17 cellular contexts compared by ENCODE assay signal in the genomic region with DNA sequence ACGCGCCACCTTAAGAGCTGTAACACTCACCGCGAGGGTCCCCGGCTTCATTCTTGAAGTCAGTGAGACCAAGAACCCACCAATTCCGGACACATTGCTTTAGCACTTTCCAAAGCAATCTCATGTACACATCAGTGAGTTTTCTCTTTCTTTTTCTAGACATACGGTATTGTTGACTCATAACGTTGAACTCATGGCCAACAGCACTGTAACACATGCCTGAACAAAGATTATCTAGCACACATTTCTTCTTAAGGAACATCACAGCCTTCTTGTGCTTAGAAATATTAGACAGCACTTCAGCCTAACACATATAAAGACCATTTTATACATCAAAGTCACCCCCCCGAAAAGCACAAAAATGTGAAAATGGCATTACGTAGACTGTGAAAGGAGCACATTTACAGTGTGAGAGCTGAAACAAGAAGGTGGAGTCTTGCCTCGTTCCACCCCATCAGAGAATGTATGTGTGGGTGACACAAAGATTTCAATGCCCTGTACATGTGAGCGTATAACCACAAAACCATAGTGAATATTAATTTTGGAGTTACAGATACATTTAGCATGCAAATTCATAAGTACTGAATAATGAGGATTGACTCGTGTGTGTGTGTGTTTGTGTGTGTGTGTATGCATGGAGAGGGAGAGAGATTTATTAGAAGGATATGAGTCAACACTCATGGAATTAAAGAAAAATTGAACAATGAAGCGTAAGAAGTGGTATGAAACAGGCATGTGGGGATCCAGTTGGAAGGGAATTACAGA.
DNase-seq lines count a peak whose midpoint lies in the region; ATAC-seq and TF ChIP-seq lines count a peak whose summit lies in the region.
"Had no signal": no experiment of that assay in that cellular context is flagged by ENCODE, and none has a peak within 500 bp of the region (broad histone marks: within the 10 kb centered on the region; RNA-seq: fewer than 3 reads in every experiment).

No MANE protein-coding gene starts in this region.

- no peak for ATAC-seq in GM18861 (IDR thresholded peaks at IDR 0.05; ENCODE audit: unreplicated experiment)
- ATAC-seq: body of pancreas, GM23338 had no signal

- no peak overlapping the region for H3K4me3 ChIP-seq in retinal pigment epithelial cell (ENCODE audit: low read length)
- H3K4me3 ChIP-seq: body of pancreas, dorsolateral prefrontal cortex, GM23338, left ventricle myocardium inferior, ovary had no signal

- TF ChIP-seq CTCF in retinal pigment epithelial cell (conservative IDR thresholded peaks at IDR 0.05; ENCODE audit: low read depth, low read length): no peak

- DNase-seq in EL: peak; percentile 81
- peak; percentile 70 for DNase-seq in M059J (ENCODE audit: low read depth)
- DNase-seq in dedifferentiated amniotic fluid mesenchymal stem cell (ENCODE audit: extremely low spot score): peak; percentile 84
- DNase-seq in retinal pigment epithelial cell (ENCODE audit: low read depth): peak; percentile 73
- no peak for DNase-seq in SKM-1 (lab: John Stamatoyannopoulos, UW; ENCODE audit: unreplicated experiment)
- no peak for DNase-seq in cerebellum (ENCODE audit: low spot score)
- DNase-seq: activated CD8-positive, alpha-beta memory T cell treated with anti-CD3 and anti-CD28 coated beads, Interleukin-2, amount 50 U/mL, for 4 hours; body of pancreas; CD4-positive, CD25-positive, alpha-beta regulatory T cell; dorsolateral prefrontal cortex; left ventricle myocardium inferior; NCI-H187; ovary; SHP77; stimulated activated CD4-positive, alpha-beta T cell treated with anti-CD3 and anti-CD28 coated beads, Interleukin-4, amount 100 ng/mL, for 1 hour had no signal

Comparison
In these comparisons a context has a peak if more than half of its experiments do, and no peak if none do; other contexts are left out.
1. DNase-seq: peak in EL (single experiment), M059J (single experiment), dedifferentiated amniotic fluid mesenchymal stem cell (single experiment) and retinal pigment epithelial cell (single experiment); none in SKM-1 (single experiment) and cerebellum (single experiment).